26 cellular contexts compared by ENCODE assay signal in genomic region chr14:25869854-25870253, GRCh38.
"Had no signal": no experiment of that assay in that cellular context is flagged by ENCODE, and none has a peak within 500 bp of the region (broad histone marks: within the 10 kb centered on the region; RNA-seq: fewer than 3 reads in every experiment).

No MANE protein-coding gene starts in this region.

- H3K27me3 ChIP-seq: stomach, suprapubic skin, testis, thyroid gland, tibial artery, tibial nerve, transverse colon, upper lobe of left lung, upper lobe of right lung, uterus, vagina had no signal

- DNase-seq: stimulated activated CD4-positive, alpha-beta T cell treated with anti-CD3 and anti-CD28 coated beads, Interleukin-2, amount 100 ng/mL, for 48 hours; stimulated activated CD4-positive, alpha-beta T cell treated with anti-CD3 and anti-CD28 coated beads, Interleukin-4, amount 100 ng/mL, for 1 hour; stimulated activated CD4-positive, alpha-beta T cell treated with anti-CD3 and anti-CD28 coated beads, Interleukin-4, amount 100 ng/mL, for 24 hours; stimulated activated CD4-positive, alpha-beta T cell treated with anti-CD3 and anti-CD28 coated beads, Interleukin-4, amount 100 ng/mL, for 4 hours; stimulated activated CD8-positive, alpha-beta memory T cell treated with anti-CD3 and anti-CD28 coated beads, Interleukin-4, amount 100 ng/mL, for 48 hours; stimulated activated naive B cell treated with anti-CD40 and anti-IgM and Interleukin-4, amounts not matched to agents 10 μg/mL and 1 μg/mL and 100 μg/mL, for 72 hours; stimulated activated naive CD4-positive, alpha-beta T cell; stimulated activated naive CD4-positive, alpha-beta T cell treated with Interleukin-2 at 50 U/mL for 16 hours; stimulated activated naive CD8-positive, alpha-beta T cell treated with anti-CD3 and anti-CD28 coated beads, Interleukin-15, amount 100 ng/mL, for 72 hours; stimulated activated naive CD8-positive, alpha-beta T cell treated with anti-CD3 and anti-CD28 coated beads, Interleukin-15, Interleukin-2, amounts not matched to agents 100 U/mL and 50 U/mL, for 24 hours; stomach; substantia nigra; testis; thyroid gland; tibial artery; transverse colon; upper lobe of left lung; upper lobe of right lung; uterus had no signal

- H3K27ac ChIP-seq: stomach, suprapubic skin, testis, thoracic aorta, thyroid gland, tibial artery, tibial nerve, upper lobe of left lung, upper lobe of right lung, uterus, vagina had no signal

- H3K4me3 ChIP-seq: stomach, suprapubic skin, testis, thoracic aorta, thyroid gland, tibial artery, tibial nerve, transverse colon, upper lobe of left lung, upper lobe of right lung, uterus, vagina had no signal

- H3K4me1 ChIP-seq: stomach, suprapubic skin, testis, thyroid gland, tibial artery, tibial nerve, upper lobe of left lung, upper lobe of right lung, uterus, vagina had no signal

- FAIRE-seq: urothelium cell line had no signal

- ATAC-seq: stimulated activated effector memory CD8-positive, alpha-beta T cell treated with anti-CD3 and anti-CD28 coated beads, Interleukin-12 subunit alpha, Interleukin-12 subunit beta, amount 100 ng/mL, for 72 hours; stimulated activated memory B cell treated with anti-CD40 and anti-IgM and Interleukin-4, amounts not matched to agents 10 μg/mL and 1 μg/mL and 100 μg/mL, for 72 hours; stimulated activated naive B cell treated with anti-CD40 and anti-IgM and Interleukin-4, amounts not matched to agents 10 μg/mL and 1 μg/mL and 100 μg/mL, for 72 hours; stimulated activated naive CD8-positive, alpha-beta T cell treated with anti-CD3 and anti-CD28 coated beads, Interleukin-15, amount 100 ng/mL, for 72 hours; stimulated activated naive CD8-positive, alpha-beta T cell treated with anti-CD3 and anti-CD28 coated beads, Interleukin-15, Interleukin-2, amounts not matched to agents 100 U/mL and 50 U/mL, for 24 hours; upper lobe of right lung had no signal

- H3K36me3 ChIP-seq: stomach, suprapubic skin, thoracic aorta, thyroid gland, tibial artery, tibial nerve, transverse colon, upper lobe of left lung, upper lobe of right lung, uterus, vagina had no signal

- H3K9me3 ChIP-seq: stomach, suprapubic skin, testis, thoracic aorta, thyroid gland, tibial artery, tibial nerve, transverse colon, upper lobe of left lung, upper lobe of right lung, uterus, vagina had no signal
